Comparison of ENCODE assay signal across 1 cellular context in the genomic region with DNA sequence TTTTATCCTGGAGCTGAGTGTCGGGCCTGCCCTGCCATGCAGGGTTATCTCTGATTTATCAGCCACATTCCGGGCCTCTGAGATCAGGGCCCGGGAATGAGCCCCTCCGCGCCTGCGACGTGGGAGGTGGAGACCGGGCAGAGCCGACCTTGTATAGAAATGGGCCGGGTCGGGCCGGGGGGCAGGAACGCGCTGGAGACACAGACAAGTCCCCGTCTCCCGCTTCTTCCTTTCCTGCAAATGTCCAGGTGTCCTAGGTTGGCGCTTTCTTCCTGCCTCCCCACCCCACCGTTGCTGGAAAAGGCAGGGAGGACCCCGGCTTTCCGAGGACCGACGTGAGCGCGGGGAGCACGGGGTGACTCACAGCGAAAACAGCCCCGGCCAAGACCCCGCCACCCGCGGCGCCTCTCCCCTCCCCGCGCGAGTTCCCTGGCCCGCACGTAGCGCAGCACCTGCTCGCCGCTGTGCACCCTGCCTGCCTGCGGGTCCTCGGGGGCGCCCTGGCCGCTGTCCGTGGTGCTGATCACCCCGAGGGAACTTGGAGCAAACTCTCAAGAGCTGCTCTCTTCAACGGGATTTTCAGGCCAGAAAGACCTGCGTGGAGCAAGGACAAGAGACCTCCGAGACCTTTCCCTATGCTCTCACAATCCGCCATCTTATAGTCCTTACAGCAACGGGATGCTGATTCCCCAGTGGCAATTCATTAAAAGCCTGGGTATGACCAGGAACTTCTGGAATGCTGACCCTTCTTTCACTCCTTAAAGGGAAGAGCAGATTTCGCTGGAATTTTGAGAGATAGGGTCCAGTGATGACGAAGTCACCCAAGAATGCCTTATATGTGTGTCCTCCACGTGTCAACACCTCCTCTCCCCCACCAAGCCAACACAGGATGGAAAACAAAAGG.
A peak's percentile ranks its signal among the peaks of the same experiment; 100 is the strongest.
TF ChIP-seq lines count a peak whose summit lies in the region.

No MANE protein-coding gene starts in this region.

TF ChIP-seq in HepG2, 621 proteins besides CTCF, POLR2A, EP300 and RAD21 (continued from another document and continues in another):
- TF ChIP-seq ZNF616 (CRISPR knock-in tag; IDR thresholded peaks at IDR 0.05; ENCODE audit: low read depth) (0 out of 2 replicates have a peak, but pooled peaks have one; percentile 87), SNAI1 (CRISPR knock-in tag; IDR thresholded peaks at IDR 0.05; ENCODE audit: borderline replicate concordance) (peak; percentile 93), ELF3 (CRISPR knock-in tag; IDR thresholded peaks at IDR 0.05) (peak; percentile 83), SUZ12 (IDR thresholded peaks at IDR 0.05; ENCODE audit: low read depth, low read length) (0 out of 2 replicates have a peak, but pooled peaks have one; percentile 7), SIX4 (CRISPR knock-in tag; IDR thresholded peaks at IDR 0.05) (peak; percentile 84; the same call in 1 of the 2 replicates), ZNF878 (CRISPR knock-in tag; IDR thresholded peaks at IDR 0.05) (peak; percentile 93), JDP2 (CRISPR knock-in tag; IDR thresholded peaks at IDR 0.05; ENCODE audit: borderline replicate concordance) (peak; percentile 74; the same call in 1 of the 2 replicates), YEATS2 (CRISPR knock-in tag; IDR thresholded peaks at IDR 0.05; ENCODE audit: borderline replicate concordance) (peak; percentile 84; the same call in 1 of the 2 replicates), ZNF510 (CRISPR knock-in tag; IDR thresholded peaks at IDR 0.05; ENCODE audit: low read depth) (peak; percentile 93), HOXA3 (CRISPR knock-in tag; IDR thresholded peaks at IDR 0.05) (peak; percentile 78), ZNF530 (CRISPR knock-in tag; IDR thresholded peaks at IDR 0.05; ENCODE audit: low read depth) (peak; percentile 94), PHF20 (CRISPR knock-in tag; IDR thresholded peaks at IDR 0.05) (peak; percentile 67), ZNF343 (CRISPR knock-in tag; IDR thresholded peaks at IDR 0.05) (peak; percentile 61; the same call in 1 of the 2 replicates), ZNF781 (CRISPR knock-in tag; IDR thresholded peaks at IDR 0.05; ENCODE audit: borderline replicate concordance, not compliant biosample characterization) (peak; percentile 96), ZNF879 (CRISPR knock-in tag; IDR thresholded peaks at IDR 0.05) (peak; percentile 96; the same call in 1 of the 2 replicates), SP140L (CRISPR knock-in tag; IDR thresholded peaks at IDR 0.05; ENCODE audit: borderline replicate concordance) (peak; percentile 98; the same call in 1 of the 2 replicates), NR2F1 (CRISPR knock-in tag; IDR thresholded peaks at IDR 0.05) (peak in 1 of 2 experiments; percentile 57; a peak in 1 of 4 replicates), SMYD3 (CRISPR knock-in tag; IDR thresholded peaks at IDR 0.05) (0 out of 2 replicates have a peak, but pooled peaks have one; percentile 83), RBAK (CRISPR knock-in tag; IDR thresholded peaks at IDR 0.05) (no peak), ZBTB42 (CRISPR knock-in tag; IDR thresholded peaks at IDR 0.05) (peak; percentile 91; the same call in 1 of the 2 replicates), PHB2 (IDR thresholded peaks at IDR 0.05; ENCODE audit: partially characterized antibody) (no peak), ZNF263 (CRISPR knock-in tag; IDR thresholded peaks at IDR 0.05) (peak; percentile 86), NR2C2 (CRISPR knock-in tag; IDR thresholded peaks at IDR 0.05; ENCODE audit: borderline replicate concordance) (no peak), ZSCAN20 (CRISPR knock-in tag; IDR thresholded peaks at IDR 0.05; ENCODE audit: borderline replicate concordance) (peak; percentile 98; the same call in 1 of the 2 replicates), ZNF652 (CRISPR knock-in tag; IDR thresholded peaks at IDR 0.05; ENCODE audit: borderline replicate concordance, low read depth) (0 out of 2 replicates have a peak, but pooled peaks have one; percentile 17), RXRB (CRISPR knock-in tag; IDR thresholded peaks at IDR 0.05; ENCODE audit: borderline replicate concordance) (peak; percentile 85), NR2F2 (IDR thresholded peaks at IDR 0.05; ENCODE audit: borderline replicate concordance, low read depth) (no peak), EED (CRISPR knock-in tag; IDR thresholded peaks at IDR 0.05) (peak; percentile 65; the same call in 1 of the 2 replicates), MTF1 (CRISPR knock-in tag; IDR thresholded peaks at IDR 0.05) (peak; percentile 96), HOXA9 (CRISPR knock-in tag; IDR thresholded peaks at IDR 0.05; ENCODE audit: borderline replicate concordance) (peak; percentile 94; the same call in 1 of the 2 replicates), MLLT10 (CRISPR knock-in tag; IDR thresholded peaks at IDR 0.05) (no peak), ZNF709 (CRISPR knock-in tag; IDR thresholded peaks at IDR 0.05) (peak; percentile 92; the same call in 1 of the 2 replicates), SRSF4 (IDR thresholded peaks at IDR 0.05; ENCODE audit: low read depth, low read length, poor library complexity, severe bottlenecking) (no peak), ZBTB7A (CRISPR knock-in tag; IDR thresholded peaks at IDR 0.05) (peak; percentile 95), POLR2G (IDR thresholded peaks at IDR 0.05; ENCODE audit: low read depth, low read length) (no peak), ZKSCAN8 (CRISPR knock-in tag; IDR thresholded peaks at IDR 0.05; ENCODE audit: borderline replicate concordance) (peak; percentile 90), HMGA1 (CRISPR knock-in tag; conservative IDR thresholded peaks at IDR 0.05) (no peak), FOSL2 (CRISPR knock-in tag; IDR thresholded peaks at IDR 0.05) (peak; percentile 75)
- TF ChIP-seq, protein P1, sequence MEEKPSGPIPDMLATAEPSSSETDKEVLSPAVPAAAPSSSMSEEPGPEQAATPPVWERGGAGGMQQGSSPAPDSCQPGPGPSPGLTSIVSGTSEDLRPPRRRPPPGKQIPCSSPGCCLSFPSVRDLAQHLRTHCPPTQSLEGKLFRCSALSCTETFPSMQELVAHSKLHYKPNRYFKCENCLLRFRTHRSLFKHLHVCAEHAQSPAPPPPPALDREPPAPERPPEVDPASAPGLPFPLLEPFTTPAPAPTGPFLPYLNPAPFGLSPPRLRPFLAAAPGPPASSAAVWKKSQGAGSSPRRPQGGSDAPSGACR (CRISPR knock-in tag; IDR thresholded peaks at IDR 0.05), result peak; percentile 65; the same call in 1 of the 2 replicates
- TF ChIP-seq, protein P2, sequence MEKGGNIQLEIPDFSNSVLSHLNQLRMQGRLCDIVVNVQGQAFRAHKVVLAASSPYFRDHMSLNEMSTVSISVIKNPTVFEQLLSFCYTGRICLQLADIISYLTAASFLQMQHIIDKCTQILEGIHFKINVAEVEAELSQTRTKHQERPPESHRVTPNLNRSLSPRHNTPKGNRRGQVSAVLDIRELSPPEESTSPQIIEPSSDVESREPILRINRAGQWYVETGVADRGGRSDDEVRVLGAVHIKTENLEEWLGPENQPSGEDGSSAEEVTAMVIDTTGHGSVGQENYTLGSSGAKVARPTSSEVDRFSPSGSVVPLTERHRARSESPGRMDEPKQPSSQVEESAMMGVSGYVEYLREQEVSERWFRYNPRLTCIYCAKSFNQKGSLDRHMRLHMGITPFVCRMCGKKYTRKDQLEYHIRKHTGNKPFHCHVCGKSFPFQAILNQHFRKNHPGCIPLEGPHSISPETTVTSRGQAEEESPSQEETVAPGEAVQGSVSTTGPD (CRISPR knock-in tag; IDR thresholded peaks at IDR 0.05), result no peak
- TF ChIP-seq, protein P3, sequence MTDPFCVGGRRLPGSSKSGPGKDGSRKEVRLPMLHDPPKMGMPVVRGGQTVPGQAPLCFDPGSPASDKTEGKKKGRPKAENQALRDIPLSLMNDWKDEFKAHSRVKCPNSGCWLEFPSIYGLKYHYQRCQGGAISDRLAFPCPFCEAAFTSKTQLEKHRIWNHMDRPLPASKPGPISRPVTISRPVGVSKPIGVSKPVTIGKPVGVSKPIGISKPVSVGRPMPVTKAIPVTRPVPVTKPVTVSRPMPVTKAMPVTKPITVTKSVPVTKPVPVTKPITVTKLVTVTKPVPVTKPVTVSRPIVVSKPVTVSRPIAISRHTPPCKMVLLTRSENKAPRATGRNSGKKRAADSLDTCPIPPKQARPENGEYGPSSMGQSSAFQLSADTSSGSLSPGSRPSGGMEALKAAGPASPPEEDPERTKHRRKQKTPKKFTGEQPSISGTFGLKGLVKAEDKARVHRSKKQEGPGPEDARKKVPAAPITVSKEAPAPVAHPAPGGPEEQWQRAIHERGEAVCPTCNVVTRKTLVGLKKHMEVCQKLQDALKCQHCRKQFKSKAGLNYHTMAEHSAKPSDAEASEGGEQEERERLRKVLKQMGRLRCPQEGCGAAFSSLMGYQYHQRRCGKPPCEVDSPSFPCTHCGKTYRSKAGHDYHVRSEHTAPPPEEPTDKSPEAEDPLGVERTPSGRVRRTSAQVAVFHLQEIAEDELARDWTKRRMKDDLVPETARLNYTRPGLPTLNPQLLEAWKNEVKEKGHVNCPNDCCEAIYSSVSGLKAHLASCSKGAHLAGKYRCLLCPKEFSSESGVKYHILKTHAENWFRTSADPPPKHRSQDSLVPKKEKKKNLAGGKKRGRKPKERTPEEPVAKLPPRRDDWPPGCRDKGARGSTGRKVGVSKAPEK (CRISPR knock-in tag; IDR thresholded peaks at IDR 0.05; ENCODE audit: borderline replicate concordance), result no peak
- TF ChIP-seq, protein P4, sequence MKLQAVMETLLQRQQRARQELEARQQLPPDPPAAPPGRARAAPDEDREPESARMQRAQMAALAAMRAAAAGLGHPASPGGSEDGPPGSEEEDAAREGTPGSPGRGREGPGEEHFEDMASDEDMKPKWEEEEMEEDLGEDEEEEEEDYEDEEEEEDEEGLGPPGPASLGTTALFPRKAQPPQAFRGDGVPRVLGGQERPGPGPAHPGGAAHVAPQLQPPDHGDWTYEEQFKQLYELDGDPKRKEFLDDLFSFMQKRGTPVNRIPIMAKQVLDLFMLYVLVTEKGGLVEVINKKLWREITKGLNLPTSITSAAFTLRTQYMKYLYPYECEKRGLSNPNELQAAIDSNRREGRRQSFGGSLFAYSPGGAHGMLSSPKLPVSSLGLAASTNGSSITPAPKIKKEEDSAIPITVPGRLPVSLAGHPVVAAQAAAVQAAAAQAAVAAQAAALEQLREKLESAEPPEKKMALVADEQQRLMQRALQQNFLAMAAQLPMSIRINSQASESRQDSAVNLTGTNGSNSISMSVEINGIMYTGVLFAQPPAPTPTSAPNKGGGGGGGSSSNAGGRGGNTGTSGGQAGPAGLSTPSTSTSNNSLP (IDR thresholded peaks at IDR 0.05; ENCODE audit: low read depth, low read length), result no peak
- TF ChIP-seq, protein P5, sequence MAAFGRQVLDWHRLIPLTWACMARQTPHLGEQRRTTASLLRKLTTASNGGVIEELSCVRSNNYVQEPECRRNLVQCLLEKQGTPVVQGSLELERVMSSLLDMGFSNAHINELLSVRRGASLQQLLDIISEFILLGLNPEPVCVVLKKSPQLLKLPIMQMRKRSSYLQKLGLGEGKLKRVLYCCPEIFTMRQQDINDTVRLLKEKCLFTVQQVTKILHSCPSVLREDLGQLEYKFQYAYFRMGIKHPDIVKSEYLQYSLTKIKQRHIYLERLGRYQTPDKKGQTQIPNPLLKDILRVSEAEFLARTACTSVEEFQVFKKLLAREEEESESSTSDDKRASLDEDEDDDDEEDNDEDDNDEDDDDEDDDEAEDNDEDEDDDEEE (CRISPR knock-in tag; IDR thresholded peaks at IDR 0.05), result peak; percentile 95; the same call in 1 of the 2 replicates
- TF ChIP-seq, protein P6, sequence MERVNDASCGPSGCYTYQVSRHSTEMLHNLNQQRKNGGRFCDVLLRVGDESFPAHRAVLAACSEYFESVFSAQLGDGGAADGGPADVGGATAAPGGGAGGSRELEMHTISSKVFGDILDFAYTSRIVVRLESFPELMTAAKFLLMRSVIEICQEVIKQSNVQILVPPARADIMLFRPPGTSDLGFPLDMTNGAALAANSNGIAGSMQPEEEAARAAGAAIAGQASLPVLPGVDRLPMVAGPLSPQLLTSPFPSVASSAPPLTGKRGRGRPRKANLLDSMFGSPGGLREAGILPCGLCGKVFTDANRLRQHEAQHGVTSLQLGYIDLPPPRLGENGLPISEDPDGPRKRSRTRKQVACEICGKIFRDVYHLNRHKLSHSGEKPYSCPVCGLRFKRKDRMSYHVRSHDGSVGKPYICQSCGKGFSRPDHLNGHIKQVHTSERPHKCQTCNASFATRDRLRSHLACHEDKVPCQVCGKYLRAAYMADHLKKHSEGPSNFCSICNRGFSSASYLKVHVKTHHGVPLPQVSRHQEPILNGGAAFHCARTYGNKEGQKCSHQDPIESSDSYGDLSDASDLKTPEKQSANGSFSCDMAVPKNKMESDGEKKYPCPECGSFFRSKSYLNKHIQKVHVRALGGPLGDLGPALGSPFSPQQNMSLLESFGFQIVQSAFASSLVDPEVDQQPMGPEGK (CRISPR knock-in tag; IDR thresholded peaks at IDR 0.05), result peak; percentile 91
- TF ChIP-seq, protein P7, sequence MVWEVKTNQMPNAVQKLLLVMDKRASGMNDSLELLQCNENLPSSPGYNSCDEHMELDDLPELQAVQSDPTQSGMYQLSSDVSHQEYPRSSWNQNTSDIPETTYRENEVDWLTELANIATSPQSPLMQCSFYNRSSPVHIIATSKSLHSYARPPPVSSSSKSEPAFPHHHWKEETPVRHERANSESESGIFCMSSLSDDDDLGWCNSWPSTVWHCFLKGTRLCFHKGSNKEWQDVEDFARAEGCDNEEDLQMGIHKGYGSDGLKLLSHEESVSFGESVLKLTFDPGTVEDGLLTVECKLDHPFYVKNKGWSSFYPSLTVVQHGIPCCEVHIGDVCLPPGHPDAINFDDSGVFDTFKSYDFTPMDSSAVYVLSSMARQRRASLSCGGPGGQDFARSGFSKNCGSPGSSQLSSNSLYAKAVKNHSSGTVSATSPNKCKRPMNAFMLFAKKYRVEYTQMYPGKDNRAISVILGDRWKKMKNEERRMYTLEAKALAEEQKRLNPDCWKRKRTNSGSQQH (CRISPR knock-in tag; IDR thresholded peaks at IDR 0.05; ENCODE audit: low read depth), result peak; percentile 99
- TF ChIP-seq, protein P8, sequence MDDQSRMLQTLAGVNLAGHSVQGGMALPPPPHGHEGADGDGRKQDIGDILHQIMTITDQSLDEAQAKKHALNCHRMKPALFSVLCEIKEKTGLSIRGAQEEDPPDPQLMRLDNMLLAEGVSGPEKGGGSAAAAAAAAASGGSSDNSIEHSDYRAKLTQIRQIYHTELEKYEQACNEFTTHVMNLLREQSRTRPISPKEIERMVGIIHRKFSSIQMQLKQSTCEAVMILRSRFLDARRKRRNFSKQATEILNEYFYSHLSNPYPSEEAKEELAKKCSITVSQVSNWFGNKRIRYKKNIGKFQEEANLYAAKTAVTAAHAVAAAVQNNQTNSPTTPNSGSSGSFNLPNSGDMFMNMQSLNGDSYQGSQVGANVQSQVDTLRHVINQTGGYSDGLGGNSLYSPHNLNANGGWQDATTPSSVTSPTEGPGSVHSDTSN (CRISPR knock-in tag; IDR thresholded peaks at IDR 0.05; ENCODE audit: borderline replicate concordance), result peak; percentile 95
- TF ChIP-seq, protein P9, sequence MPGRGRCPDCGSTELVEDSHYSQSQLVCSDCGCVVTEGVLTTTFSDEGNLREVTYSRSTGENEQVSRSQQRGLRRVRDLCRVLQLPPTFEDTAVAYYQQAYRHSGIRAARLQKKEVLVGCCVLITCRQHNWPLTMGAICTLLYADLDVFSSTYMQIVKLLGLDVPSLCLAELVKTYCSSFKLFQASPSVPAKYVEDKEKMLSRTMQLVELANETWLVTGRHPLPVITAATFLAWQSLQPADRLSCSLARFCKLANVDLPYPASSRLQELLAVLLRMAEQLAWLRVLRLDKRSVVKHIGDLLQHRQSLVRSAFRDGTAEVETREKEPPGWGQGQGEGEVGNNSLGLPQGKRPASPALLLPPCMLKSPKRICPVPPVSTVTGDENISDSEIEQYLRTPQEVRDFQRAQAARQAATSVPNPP (CRISPR knock-in tag; IDR thresholded peaks at IDR 0.05), result no peak
- TF ChIP-seq, protein P10, sequence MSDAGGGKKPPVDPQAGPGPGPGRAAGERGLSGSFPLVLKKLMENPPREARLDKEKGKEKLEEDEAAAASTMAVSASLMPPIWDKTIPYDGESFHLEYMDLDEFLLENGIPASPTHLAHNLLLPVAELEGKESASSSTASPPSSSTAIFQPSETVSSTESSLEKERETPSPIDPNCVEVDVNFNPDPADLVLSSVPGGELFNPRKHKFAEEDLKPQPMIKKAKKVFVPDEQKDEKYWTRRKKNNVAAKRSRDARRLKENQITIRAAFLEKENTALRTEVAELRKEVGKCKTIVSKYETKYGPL (CRISPR knock-in tag; IDR thresholded peaks at IDR 0.05), result peak; percentile 95
